Comparison of ENCODE assay signal across 2 cellular contexts in genomic region chr7:143264196-143264568, GRCh38.
DNase-seq lines count a peak whose midpoint lies in the region.
"Not testable (repeated sequence)": the region's sequence is repeated elsewhere in the genome, so short reads cannot be mapped to it uniquely, and the experiment has no call there.

No MANE protein-coding gene starts in this region.

- not testable (repeated sequence) for H3K4me1 ChIP-seq in HAP-1

- not testable (repeated sequence) for H3K9me3 ChIP-seq in HAP-1

- not testable (repeated sequence) for H3K27me3 ChIP-seq in HAP-1 (ENCODE audit: low read depth)

- DNase-seq in HAP-1 (ENCODE audit: low spot score in 2 of 2), result not testable (repeated sequence)

- peak overlapping the region; percentile 59 for H3K4me3 ChIP-seq in HAP-1
- H3K4me3 ChIP-seq in iPS-11a (ENCODE audit: low read depth, low read length), result peak overlapping the region; percentile 76

- H3K36me3 ChIP-seq in HAP-1 (replicated peaks), result peaks cover 14% of the 10 kb centered on the region

- in situ Hi-C loops in HAP-1 (cut with MboI; ENCODE audit: low sequenced_read_pairs), result not testable (repeated sequence)
